8 cellular contexts compared by ENCODE assay signal in the genomic region with DNA sequence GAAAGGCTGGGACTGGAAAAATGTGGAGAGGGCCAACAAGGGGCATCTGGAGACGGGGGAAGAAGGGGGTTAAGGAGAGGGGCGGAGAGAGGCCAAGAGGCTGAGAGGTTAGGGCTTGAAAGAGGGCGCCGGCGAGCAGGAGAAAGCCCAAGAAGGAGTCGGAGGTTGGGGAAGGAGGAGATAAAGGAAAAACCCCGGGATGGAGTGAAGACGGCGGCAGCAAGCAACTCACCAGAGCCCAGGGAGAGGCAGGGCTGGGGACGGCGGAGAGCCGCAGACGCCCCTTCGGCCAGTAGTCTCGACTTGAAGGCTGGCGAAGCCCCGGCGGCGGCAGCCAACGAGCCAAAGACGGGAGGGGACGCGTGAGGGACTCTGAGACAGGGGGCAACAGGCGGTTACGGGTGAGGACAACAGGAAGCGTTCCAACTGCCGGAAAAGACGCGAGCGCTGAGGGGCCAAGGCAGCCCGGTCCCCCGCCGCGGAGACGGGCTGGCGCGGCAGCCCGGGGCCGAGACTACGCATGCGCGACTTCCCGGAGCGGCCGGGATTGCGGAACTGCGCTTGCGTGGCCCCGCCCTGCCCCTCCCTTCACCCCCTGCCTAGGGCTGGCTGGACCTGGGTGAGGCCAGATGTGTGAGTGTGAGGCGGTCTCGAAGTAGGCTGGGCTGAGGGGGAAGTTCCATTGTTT. TPM values are rescaled to one million over a fixed set of nuclear protein-coding genes. Genes with fewer than 3 reads are reported as not detected.
DNase-seq lines count a peak whose midpoint lies in the region; ATAC-seq, FAIRE-seq and TF ChIP-seq lines count a peak whose summit lies in the region.

A gene (minus strand): TSS at position 522 of the 688 bp plus-strand sequence. CDS start 7,277 bp downstream, outside the sequence.

- H3K4me1 Mint-ChIP-seq in activated T-cell treated with anti-CD3 and anti-CD28 coated beads, Interleukin-2, amount 50 U/mL, for 72 hours (ENCODE audit: low read depth), result peaks cover 45% of the 10 kb centered on the region

- H3K4me1 ChIP-seq in esophagus squamous epithelium, result peaks cover 19 to 54% (median 22%) of the 10 kb centered on the region in 3 donors

- intact Hi-C loops in esophagus squamous epithelium (cut with DNase I), result loop anchor here (10.0 kb wide), 1 partner anchor 48 kb away; a partner anchor contains a TSS

- peak within 1 kb of the TSS; percentile 95 to 100 (median 98) for H3K27ac ChIP-seq in esophagus squamous epithelium

- DNase-seq in DMS153 treated with DMSO at 0.1 percent for 48 hours (lab: John Stamatoyannopoulos, UW; ENCODE audit: unreplicated experiment) (peak; percentile 38), Kasumi-1 (lab: John Stamatoyannopoulos, UW) (peak; percentile 86 to 94), RCC 7860 (ENCODE audit: low spot score) (peak; percentile 71), esophagus squamous epithelium (lab: John Stamatoyannopoulos, UW) (peak; percentile 35), myocyte (ENCODE audit: low read depth) (peak; percentile 83)
- DNase-seq in activated T-cell treated with anti-CD3 and anti-CD28 coated beads, Interleukin-2, amount 50 U/mL, for 72 hours, result peak; percentile 90 to 92
- DNase-seq in stimulated activated CD8-positive, alpha-beta memory T cell treated with anti-CD3 and anti-CD28 coated beads, Interleukin-7, amount 100 ng/mL, for 4 hours (ENCODE audit: low read depth in 2 of 2), result peak; percentile 81 to 88

- H3K9me3 ChIP-seq in esophagus squamous epithelium, result no peaks in the 10 kb centered on the region

- no peaks in the 10 kb centered on the region for H3K36me3 ChIP-seq in esophagus squamous epithelium

- peak within 1 kb of the TSS; percentile 99 for H3K27ac Mint-ChIP-seq in activated T-cell treated with anti-CD3 and anti-CD28 coated beads, Interleukin-2, amount 50 U/mL, for 72 hours

- ATAC-seq in GM21825 (IDR thresholded peaks at IDR 0.05; ENCODE audit: unreplicated experiment), result peak; percentile 70
- peak; percentile 92 for ATAC-seq in activated T-cell treated with anti-CD3 and anti-CD28 coated beads, Interleukin-2, amount 50 U/mL, for 72 hours (replicated peaks in 1 of 2)

- H3K27me3 Mint-ChIP-seq in activated T-cell treated with anti-CD3 and anti-CD28 coated beads, Interleukin-2, amount 50 U/mL, for 72 hours (ENCODE audit: low read depth), result no peaks in the 10 kb centered on the region

- no peaks in the 10 kb centered on the region for H3K27me3 ChIP-seq in esophagus squamous epithelium

- peaks cover 3 to 8% of the 10 kb centered on the region in 2 donors for H3K36me3 Mint-ChIP-seq in activated T-cell treated with anti-CD3 and anti-CD28 coated beads, Interleukin-2, amount 50 U/mL, for 72 hours (ENCODE audit: insufficient read depth in 2 of 2)

- TF ChIP-seq POLR2A in esophagus squamous epithelium (IDR thresholded peaks at IDR 0.05), result peak in 3 of 4 donors; percentile 89 to 99 (median 98)

- H3K4me3 ChIP-seq in esophagus squamous epithelium, result peak within 1 kb of the TSS; percentile 77 to 100 (median 87)

- peak within 1 kb of the TSS; percentile 91 to 98 for H3K4me3 Mint-ChIP-seq in activated T-cell treated with anti-CD3 and anti-CD28 coated beads, Interleukin-2, amount 50 U/mL, for 72 hours

- no peaks in the 10 kb centered on the region for H3K9me3 Mint-ChIP-seq in activated T-cell treated with anti-CD3 and anti-CD28 coated beads, Interleukin-2, amount 50 U/mL, for 72 hours

- FAIRE-seq in RCC 7860 (lab: Jason Lieb, UNC), result no peak

- TF ChIP-seq CTCF in esophagus squamous epithelium (IDR thresholded peaks at IDR 0.05), result peak in 2 of 6 experiments; percentile 4 to 16

- WGBS in esophagus squamous epithelium, 2 donors, result 0 to 1% methylated on average over 32 to 47 of the region's 51 CpGs

RNA-seq across cellular contexts. Expression of the gene that starts here (rescaled TPM):
- total RNA-seq in activated T-cell treated with anti-CD3 and anti-CD28 coated beads, Interleukin-2, amount 50 U/mL, for 72 hours, result 10 to 100 TPM; 30.7 to 34.4 TPM
- 10 to 100 TPM; 26.5 to 33.6 (median 30.3) TPM for total RNA-seq in esophagus squamous epithelium
- total RNA-seq in myocyte, result 39.8 and 47.4 TPM in 2 replicates
- 44.2 TPM for polyA plus RNA-seq in myocyte (2012)

Comparison
In these comparisons a context has a peak if more than half of its experiments do, and no peak if none do; other contexts are left out.
1. Peak in every context shown above with its lines: DNase-seq, ATAC-seq, H3K4me3 ChIP-seq and H3K27ac ChIP-seq.
2. DNase-seq: peak in every context shown above with its lines; median percentile 91 in activated T-cell treated with anti-CD3 and anti-CD28 coated beads, Interleukin-2, amount 50 U/mL, for 72 hours; 90 in Kasumi-1; 84 in stimulated activated CD8-positive, alpha-beta memory T cell treated with anti-CD3 and anti-CD28 coated beads, Interleukin-7, amount 100 ng/mL, for 4 hours; 83 in myocyte; 71 in RCC 7860; 38 in DMS153 treated with DMSO at 0.1 percent for 48 hours; 35 in esophagus squamous epithelium.